In genomic region chr6:35429463-35429862, GRCh38 we compare ENCODE assay signal across 27 cellular contexts.
"Had no signal": no experiment of that assay in that cellular context is flagged by ENCODE, and none has a peak within 500 bp of the region (broad histone marks: within the 10 kb centered on the region; RNA-seq: fewer than 3 reads in every experiment).

No MANE protein-coding gene starts in this region.

- H3K4me1 Mint-ChIP-seq: activated naive CD8-positive, alpha-beta T cell treated with anti-CD3 and anti-CD28 coated beads, Interleukin-2, amount 50 U/mL, for 24 hours had no signal

- H3K27ac Mint-ChIP-seq: activated CD4-positive, alpha-beta T cell treated with anti-CD3 and anti-CD28 coated beads, Interleukin-2, amount 10 ng/mL, durations not matched to agents 24 days and 14 days; activated naive CD4-positive, alpha-beta T cell treated with anti-CD3 and anti-CD28 coated beads, Interleukin-2, amount 50 U/mL, for 72 hours; activated naive CD8-positive, alpha-beta T cell treated with anti-CD3 and anti-CD28 coated beads, Interleukin-2, amount 50 U/mL, for 24 hours; T-helper 17 cell; WTC11 had no signal

- H3K9ac ChIP-seq: KMS-11 had no signal

- H3K36me3 ChIP-seq: cardiac muscle cell had no signal

- ATAC-seq: activated naive CD8-positive, alpha-beta T cell treated with anti-CD3 and anti-CD28 coated beads, Interleukin-2, amount 50 U/mL, for 24 hours; activated T-cell treated with anti-CD3 and anti-CD28 coated beads, Interleukin-2, amount 50 U/mL, for 4 hours; SK-N-SH treated with all-trans-retinoic acid at 6 μM for 48 hours; T-helper 17 cell had no signal

- H3K27me3 Mint-ChIP-seq: activated CD4-positive, alpha-beta T cell treated with anti-CD3 and anti-CD28 coated beads, Interleukin-2, amount 10 ng/mL, durations not matched to agents 24 days and 14 days; activated naive CD8-positive, alpha-beta T cell treated with anti-CD3 and anti-CD28 coated beads, Interleukin-2, amount 50 U/mL, for 24 hours; T-helper 17 cell had no signal

- H3K4me3 ChIP-seq: cardiac muscle cell, Peyer's patch, SJCRH30 had no signal

- H3K4me3 Mint-ChIP-seq: activated CD4-positive, alpha-beta T cell treated with anti-CD3 and anti-CD28 coated beads, Interleukin-2, amount 10 ng/mL, durations not matched to agents 24 days and 14 days; activated naive CD8-positive, alpha-beta T cell treated with anti-CD3 and anti-CD28 coated beads, Interleukin-2, amount 50 U/mL, for 24 hours; activated T-cell treated with anti-CD3 and anti-CD28 coated beads, Interleukin-2, amount 50 U/mL, for 4 hours; T-helper 17 cell; WTC11 had no signal

- H3K27me3 ChIP-seq: brain microvascular endothelial cell, cardiac muscle cell, Peyer's patch, SJCRH30 had no signal

- DNase-seq: activated CD4-positive, alpha-beta T cell treated with anti-CD3 and anti-CD28 coated beads, Interleukin-2, amount 10 ng/mL, durations not matched to agents 24 days and 14 days; activated CD4-positive, alpha-beta T cell treated with anti-CD3 and anti-CD28 coated beads, Interleukin-2, amount 50 U/mL, for 48 hours; activated CD4-positive, CD25-positive, alpha-beta regulatory T cell treated with anti-CD3 and anti-CD28 coated beads, Interleukin-2, amount 50 U/mL, for 72 hours; activated CD8-positive, alpha-beta memory T cell treated with anti-CD3 and anti-CD28 coated beads for 24 hours; activated effector memory CD4-positive, alpha-beta T cell treated with anti-CD3 and anti-CD28 coated beads, Interleukin-2, amount 50 U/mL, for 16 hours; activated naive CD4-positive, alpha-beta T cell treated with Interleukin-2 at 50 U/mL for 16 hours; activated naive CD8-positive, alpha-beta T cell treated with anti-CD3 and anti-CD28 coated beads, Interleukin-2, amount 50 U/mL, for 24 hours; activated T-cell treated with anti-CD3 and anti-CD28 coated beads, Interleukin-2, amount 50 U/mL, for 4 hours; amygdala; brain microvascular endothelial cell; NCI-H1092; NCI-H2029; NCI-H345; NCI-H510A; NCI-H526 treated with DMSO at 0.1 percent for 48 hours; NCI-H82; Peyer's patch; Right ventricle myocardium superior; SJCRH30; T-helper 17 cell; T-helper 9 cell had no signal

- H3K4me2 ChIP-seq: KMS-11 had no signal

- H3K27ac ChIP-seq: cardiac muscle cell, KMS-11, Peyer's patch, RWPE1, SJCRH30 had no signal
